1 cellular context compared by ENCODE assay signal in genomic region chr18:13438507-13439056, GRCh38.
TF ChIP-seq lines count a peak whose summit lies in the region.

No MANE protein-coding gene starts in this region.

TF ChIP-seq in GM12878, 131 proteins besides CTCF, POLR2A, EP300 and RAD21 (continued from another document):
- no peak for TF ChIP-seq KLF5 (IDR thresholded peaks at IDR 0.05; ENCODE audit: partially characterized antibody)
- no peak for TF ChIP-seq SMAD1 (IDR thresholded peaks at IDR 0.05; ENCODE audit: low read depth, partially characterized antibody)
- TF ChIP-seq, protein P1, sequence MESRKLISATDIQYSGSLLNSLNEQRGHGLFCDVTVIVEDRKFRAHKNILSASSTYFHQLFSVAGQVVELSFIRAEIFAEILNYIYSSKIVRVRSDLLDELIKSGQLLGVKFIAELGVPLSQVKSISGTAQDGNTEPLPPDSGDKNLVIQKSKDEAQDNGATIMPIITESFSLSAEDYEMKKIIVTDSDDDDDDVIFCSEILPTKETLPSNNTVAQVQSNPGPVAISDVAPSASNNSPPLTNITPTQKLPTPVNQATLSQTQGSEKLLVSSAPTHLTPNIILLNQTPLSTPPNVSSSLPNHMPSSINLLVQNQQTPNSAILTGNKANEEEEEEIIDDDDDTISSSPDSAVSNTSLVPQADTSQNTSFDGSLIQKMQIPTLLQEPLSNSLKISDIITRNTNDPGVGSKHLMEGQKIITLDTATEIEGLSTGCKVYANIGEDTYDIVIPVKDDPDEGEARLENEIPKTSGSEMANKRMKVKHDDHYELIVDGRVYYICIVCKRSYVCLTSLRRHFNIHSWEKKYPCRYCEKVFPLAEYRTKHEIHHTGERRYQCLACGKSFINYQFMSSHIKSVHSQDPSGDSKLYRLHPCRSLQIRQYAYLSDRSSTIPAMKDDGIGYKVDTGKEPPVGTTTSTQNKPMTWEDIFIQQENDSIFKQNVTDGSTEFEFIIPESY (IDR thresholded peaks at IDR 0.05): no peak
- TF ChIP-seq CHD1 (IDR thresholded peaks at IDR 0.05; ENCODE audit: low read depth, low read length): no peak
- no peak for TF ChIP-seq ETV6 (conservative IDR thresholded peaks at IDR 0.05 in 1 of 2, IDR thresholded peaks at IDR 0.05 in 1 of 2; ENCODE audit: borderline replicate concordance in 1 of 2, low read depth in 1 of 2)
- TF ChIP-seq E4F1 (IDR thresholded peaks at IDR 0.05; ENCODE audit: borderline replicate concordance, partially characterized antibody): no peak
- TF ChIP-seq BCL11A (IDR thresholded peaks at IDR 0.05; ENCODE audit: low read depth, low read length): no peak
- no peak for TF ChIP-seq SPI1 (IDR thresholded peaks at IDR 0.05; ENCODE audit: borderline replicate concordance, insufficient read depth, low read depth, low read length)
- TF ChIP-seq ESRRA (IDR thresholded peaks at IDR 0.05; ENCODE audit: low read length): no peak
- no peak for TF ChIP-seq TAF1 (IDR thresholded peaks at IDR 0.05; ENCODE audit: borderline replicate concordance, low read depth, low read length)
- no peak for TF ChIP-seq FOXM1 (IDR thresholded peaks at IDR 0.05; ENCODE audit: low read depth, low read length)
- TF ChIP-seq USF2 (IDR thresholded peaks at IDR 0.05; ENCODE audit: borderline replicate concordance, low read depth, low read length): no peak
- no peak for TF ChIP-seq PKNOX1 (IDR thresholded peaks at IDR 0.05)
- TF ChIP-seq, protein P2, sequence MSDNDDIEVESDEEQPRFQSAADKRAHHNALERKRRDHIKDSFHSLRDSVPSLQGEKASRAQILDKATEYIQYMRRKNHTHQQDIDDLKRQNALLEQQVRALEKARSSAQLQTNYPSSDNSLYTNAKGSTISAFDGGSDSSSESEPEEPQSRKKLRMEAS (IDR thresholded peaks at IDR 0.05; ENCODE audit: low read depth, low read length): no peak
